Comparison of ENCODE assay signal across 6 cellular contexts in the genomic region with DNA sequence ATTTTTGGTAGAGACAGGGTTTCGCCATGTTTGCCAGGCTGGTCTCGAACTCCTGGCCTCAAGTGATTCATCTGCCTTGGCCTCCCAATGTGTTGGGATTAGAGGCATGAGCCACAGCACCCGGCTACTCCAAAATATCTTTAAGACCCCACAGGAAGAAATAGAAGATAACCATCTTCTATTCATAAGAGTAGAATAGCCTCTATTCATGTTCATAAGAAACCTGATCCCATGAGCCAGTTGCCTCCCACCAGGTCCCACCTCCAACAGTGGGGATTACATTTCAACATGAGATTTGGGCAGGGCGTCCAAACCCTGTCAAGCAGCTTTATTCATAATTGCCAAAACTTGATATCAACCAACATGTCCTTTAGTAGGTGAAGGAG. TPM values are rescaled to one million over a fixed set of nuclear protein-coding genes. Genes with fewer than 3 reads are reported as not detected.
"Had no signal": no experiment of that assay in that cellular context is flagged by ENCODE, and none has a peak within 500 bp of the region (broad histone marks: within the 10 kb centered on the region; RNA-seq: fewer than 3 reads in every experiment).

No MANE protein-coding gene starts in this region.

- H3K9me3 ChIP-seq: adrenal gland, body of pancreas, SJSA1 had no signal

- H3K27ac ChIP-seq: adrenal gland, body of pancreas, SJSA1 had no signal

- H3K36me3 ChIP-seq: adrenal gland, SJSA1 had no signal

- H3K27me3 ChIP-seq: adrenal gland, body of pancreas had no signal

- H3K4me3 ChIP-seq: body of pancreas, SJSA1 had no signal

- H3K4me1 ChIP-seq: SJSA1 had no signal

RNA-seq across cellular contexts. Expression of a gene that starts 13.9 kb away (rescaled TPM):
- total RNA-seq: activated CD8-positive, alpha-beta T cell treated with anti-CD3 and anti-CD28 coated beads for 36 hours; activated naive CD8-positive, alpha-beta T cell treated with anti-CD3 and anti-CD28 coated beads, Interleukin-2, amount 10 ng/mL, durations not matched to agents 7 days and 5 days; activated T-helper 2 cell treated with anti-CD3 and anti-CD28 coated beads, Interferon-gamma antibody, Interleukin-2, Interleukin-4, amounts not matched to agents 10 μg/mL and 5 μg/mL and 100 μg/mL, durations not matched to agents 14 hours and 24 hours and 36 hours had no signal
